In genomic region chr11:103279821-103280220, GRCh38 we compare ENCODE assay signal across 17 cellular contexts.
DNase-seq lines count a peak whose midpoint lies in the region; ATAC-seq and TF ChIP-seq lines count a peak whose summit lies in the region.
"Had no signal": no experiment of that assay in that cellular context is flagged by ENCODE, and none has a peak within 500 bp of the region (broad histone marks: within the 10 kb centered on the region; RNA-seq: fewer than 3 reads in every experiment).

No MANE protein-coding gene starts in this region.

- no peak overlapping the region for H2AK5ac ChIP-seq in H9 (ENCODE audit: insufficient read length, low read length)

- H3K27ac ChIP-seq in H9 (ENCODE audit: insufficient read length, low read depth, low read length) (no peak overlapping the region), PC-9 (no peak overlapping the region), Peyer's patch (no peak overlapping the region), uterus (no peak overlapping the region)
- H3K27ac ChIP-seq: KMS-11, SJSA1 had no signal

- no peak overlapping the region for H2BK20ac ChIP-seq in H9 (ENCODE audit: low read depth, low read length, poor library complexity, severe bottlenecking)

- H2BK15ac ChIP-seq in H9 (ENCODE audit: low read depth, low read length) = no peak overlapping the region

- H2BK120ac ChIP-seq in H9 (ENCODE audit: low read depth, low read length, poor library complexity, severe bottlenecking) = no peak overlapping the region

- H3K56ac ChIP-seq in H9 (ENCODE audit: insufficient read length, low read depth, low read length) = no peak overlapping the region

- H4K5ac ChIP-seq in H9 (ENCODE audit: insufficient read length, low read depth, low read length) = no peak overlapping the region

- H2AFZ ChIP-seq in H9 (ENCODE audit: low read length) (no peak overlapping the region), PC-9 (no peak overlapping the region)

- H4K20me1 ChIP-seq in H9 (ENCODE audit: control insufficient read depth, insufficient read depth, insufficient read length) (no peaks in the 10 kb centered on the region), PC-9 (ENCODE audit: insufficient read depth) (no peaks in the 10 kb centered on the region)

- H2BK5ac ChIP-seq in H9 (ENCODE audit: insufficient read length, low read length) = no peak overlapping the region

- CTCF ChIA-PET in PC-9 (lab: Charles Lee) = no interaction called here

- no peaks in the 10 kb centered on the region for H3K36me3 Mint-ChIP-seq in H9 (ENCODE audit: insufficient read depth in 1 of 3, low read depth in 3 of 3)
- H3K36me3 Mint-ChIP-seq in stimulated activated naive B cell treated with anti-CD40 and anti-IgM and Interleukin-4, amounts not matched to agents 10 μg/mL and 1 μg/mL and 100 μg/mL, for 72 hours = no peaks in the 10 kb centered on the region

- H3F3A ChIP-seq in PC-9 (ENCODE audit: insufficient read depth, low read depth) = no peaks in the 10 kb centered on the region

- H4K8ac ChIP-seq in H9 (replicated peaks; ENCODE audit: insufficient read length, low read depth, low read length) = no peak overlapping the region

- no peaks in the 10 kb centered on the region for H3K9me3 Mint-ChIP-seq in H9
- H3K9me3 Mint-ChIP-seq in stimulated activated naive B cell treated with anti-CD40 and anti-IgM and Interleukin-4, amounts not matched to agents 10 μg/mL and 1 μg/mL and 100 μg/mL, for 72 hours = no peaks in the 10 kb centered on the region
- H3K9me3 Mint-ChIP-seq: CD4-positive, alpha-beta T cell had no signal

- no peak overlapping the region for H3K14ac ChIP-seq in H9 (ENCODE audit: insufficient read depth, low read length)

- H3K4me3 Mint-ChIP-seq in H9 = no peak overlapping the region
- H3K4me3 Mint-ChIP-seq in stimulated activated naive B cell treated with anti-CD40 and anti-IgM and Interleukin-4, amounts not matched to agents 10 μg/mL and 1 μg/mL and 100 μg/mL, for 72 hours = no peak overlapping the region
- H3K4me3 Mint-ChIP-seq: CD4-positive, alpha-beta T cell had no signal

- H3K9ac ChIP-seq in H9 (ENCODE audit: extremely low read depth, insufficient read length, low read length) = no peak overlapping the region
- H3K9ac ChIP-seq: KMS-11 had no signal

- H3K4me2 ChIP-seq in H9 (ENCODE audit: insufficient read depth, insufficient read length, low read length) = no peak overlapping the region
- H3K4me2 ChIP-seq in PC-9 = 0 out of 2 replicates have a peak overlapping the region, but pooled peaks have one; percentile 1
- H3K4me2 ChIP-seq: KMS-11 had no signal

- H3T11ph ChIP-seq in H9 (ENCODE audit: low read length) = no peak overlapping the region

- no TSS peak for BruUV-seq in PC-9 (replicated peaks; lab: Mats Ljungman, UMichigan)

- no peak overlapping the region for H3K23ac ChIP-seq in H9 (ENCODE audit: insufficient read length, low read depth, low read length)

- no peaks in the 10 kb centered on the region for H3K27me3 Mint-ChIP-seq in H9 (ENCODE audit: low read depth)
- no peaks in the 10 kb centered on the region for H3K27me3 Mint-ChIP-seq in stimulated activated naive B cell treated with anti-CD40 and anti-IgM and Interleukin-4, amounts not matched to agents 10 μg/mL and 1 μg/mL and 100 μg/mL, for 72 hours
- H3K27me3 Mint-ChIP-seq: CD4-positive, alpha-beta T cell had no signal

- H3K4ac ChIP-seq in H9 (ENCODE audit: low read depth, low read length) = no peak overlapping the region

- no peak overlapping the region for H3K18ac ChIP-seq in H9 (ENCODE audit: insufficient read length, low read depth, low read length)

- TF ChIP-seq CTCF in H9 (conservative IDR thresholded peaks at IDR 0.05) (no peak), PC-9 (conservative IDR thresholded peaks at IDR 0.05) (no peak), fibroblast of mammary gland (conservative IDR thresholded peaks at IDR 0.05; ENCODE audit: control insufficient read depth, insufficient read depth, low read depth, low read length) (no peak), Peyer's patch (IDR thresholded peaks at IDR 0.05) (no peak), uterus (IDR thresholded peaks at IDR 0.05) (no peak)

- no peaks in the 10 kb centered on the region for H3K23me2 ChIP-seq in H9 (ENCODE audit: insufficient read length, low read depth, low read length, poor library complexity, severe bottlenecking)

- H3K9me3 ChIP-seq in H9 (ENCODE audit: control insufficient read depth, low read depth, low read length) (no peaks in the 10 kb centered on the region), PC-9 (ENCODE audit: insufficient read depth, low read depth) (no peaks in the 10 kb centered on the region), Peyer's patch (no peaks in the 10 kb centered on the region), uterus (no peaks in the 10 kb centered on the region)
- H3K9me3 ChIP-seq: BE2C, MG63, SJSA1 had no signal

- ATAC-seq in stimulated activated naive B cell treated with anti-CD40 and anti-IgM and Interleukin-4, amounts not matched to agents 10 μg/mL and 1 μg/mL and 100 μg/mL, for 72 hours (replicated peaks) = no peak

- H3K9me2 ChIP-seq in PC-9 (ENCODE audit: insufficient read depth) = no peaks in the 10 kb centered on the region

- no peak overlapping the region for H2BK12ac ChIP-seq in H9 (ENCODE audit: insufficient read length, low read depth, low read length)

- peak overlapping the region in 2 of 3 experiments; percentile 1 to 9; a peak in 2 of 7 replicates for H3K27ac Mint-ChIP-seq in H9
- no peak overlapping the region for H3K27ac Mint-ChIP-seq in stimulated activated naive B cell treated with anti-CD40 and anti-IgM and Interleukin-4, amounts not matched to agents 10 μg/mL and 1 μg/mL and 100 μg/mL, for 72 hours
- H3K27ac Mint-ChIP-seq: CD4-positive, alpha-beta T cell had no signal

- H3K4me1 ChIP-seq in H9 (ENCODE audit: insufficient read depth, low read length) (no peaks in the 10 kb centered on the region), PC-9 (replicated peaks; ENCODE audit: insufficient read depth) (peaks cover 19% of the 10 kb centered on the region), Peyer's patch (no peaks in the 10 kb centered on the region), uterus (no peaks in the 10 kb centered on the region)
- H3K4me1 ChIP-seq: SJSA1 had no signal

- DNase-seq in H9 (no peak), PC-9 (peak in 1 of 2 experiments; percentile 52), fibroblast of mammary gland (ENCODE audit: low read depth) (peak; percentile 45), renal cortical epithelial cell (ENCODE audit: low read depth) (peak; percentile 54), Peyer's patch (no peak), uterus (no peak)
- DNase-seq in stimulated activated naive B cell treated with anti-CD40 and anti-IgM and Interleukin-4, amounts not matched to agents 10 μg/mL and 1 μg/mL and 100 μg/mL, for 72 hours = no peak
- DNase-seq: BE2C; CD4-positive, alpha-beta T cell; DMS79; MG63; NCI-H1092 treated with DMSO at 0.1 percent for 48 hours; NCI-H2081 treated with DMSO at 0.1 percent for 48 hours; NCI-H510A treated with DMSO at 0.1 percent for 48 hours; RPMI8226 had no signal

- H3K4me3 ChIP-seq in PC-9 (no peak overlapping the region), fibroblast of mammary gland (ENCODE audit: control insufficient read depth, low read depth, low read length) (no peak overlapping the region), Peyer's patch (no peak overlapping the region), uterus (no peak overlapping the region)
- H3K4me3 ChIP-seq: MG63, SJSA1 had no signal

- POLR2A ChIA-PET in PC-9 (lab: Charles Lee; ENCODE audit: unreplicated experiment) = no interaction called here

- H3K36me3 ChIP-seq in PC-9 (ENCODE audit: low read depth) (no peaks in the 10 kb centered on the region), Peyer's patch (no peaks in the 10 kb centered on the region), uterus (peaks cover 0 to 3% of the 10 kb centered on the region in 2 donors)
- H3K36me3 ChIP-seq: BE2C, MG63, SJSA1 had no signal

- H3K79me1 ChIP-seq in H9 (ENCODE audit: insufficient read depth, low read depth, low read length, poor library complexity, severe bottlenecking) = no peaks in the 10 kb centered on the region

- H3K4me1 Mint-ChIP-seq in H9 = no peaks in the 10 kb centered on the region
- H3K4me1 Mint-ChIP-seq in stimulated activated naive B cell treated with anti-CD40 and anti-IgM and Interleukin-4, amounts not matched to agents 10 μg/mL and 1 μg/mL and 100 μg/mL, for 72 hours = no peaks in the 10 kb centered on the region

- no peak for TF ChIP-seq POLR2A in Peyer's patch (IDR thresholded peaks at IDR 0.05)
- no peak for TF ChIP-seq POLR2A in uterus (IDR thresholded peaks at IDR 0.05)

- H3K79me2 ChIP-seq in H9 (ENCODE audit: insufficient read depth, low read length) (no peaks in the 10 kb centered on the region), PC-9 (ENCODE audit: low read depth) (no peaks in the 10 kb centered on the region)

- no peak overlapping the region for H4K91ac ChIP-seq in H9 (ENCODE audit: insufficient read length, low read depth, low read length)

- intact Hi-C loops in PC-9 (cut with micrococcal nuclease; ENCODE audit: unreplicated experiment) (no loop called here), uterus (cut with DNase I; ENCODE audit: low total_unique reads) (no loop called here)

- H3K27me3 ChIP-seq in H9 (ENCODE audit: insufficient read depth, low read length) = no peaks in the 10 kb centered on the region
- no peaks in the 10 kb centered on the region for H3K27me3 ChIP-seq in PC-9 (ENCODE audit: insufficient read depth, low read depth)
- H3K27me3 ChIP-seq in Peyer's patch = no peaks in the 10 kb centered on the region
- no peaks in the 10 kb centered on the region for H3K27me3 ChIP-seq in uterus
- H3K27me3 ChIP-seq: BE2C, MG63, SJSA1 had no signal

Comparison
In these comparisons a context has a peak if more than half of its experiments do, and no peak if none do; other contexts are left out.
1. DNase-seq: peak in fibroblast of mammary gland (single experiment) and renal cortical epithelial cell (single experiment); none in H9 (single experiment), Peyer's patch (0 of 3), uterus (0 of 2) and stimulated activated naive B cell treated with anti-CD40 and anti-IgM and Interleukin-4, amounts not matched to agents 10 μg/mL and 1 μg/mL and 100 μg/mL, for 72 hours (single experiment).